9 cellular contexts compared by ENCODE assay signal in the genomic region with DNA sequence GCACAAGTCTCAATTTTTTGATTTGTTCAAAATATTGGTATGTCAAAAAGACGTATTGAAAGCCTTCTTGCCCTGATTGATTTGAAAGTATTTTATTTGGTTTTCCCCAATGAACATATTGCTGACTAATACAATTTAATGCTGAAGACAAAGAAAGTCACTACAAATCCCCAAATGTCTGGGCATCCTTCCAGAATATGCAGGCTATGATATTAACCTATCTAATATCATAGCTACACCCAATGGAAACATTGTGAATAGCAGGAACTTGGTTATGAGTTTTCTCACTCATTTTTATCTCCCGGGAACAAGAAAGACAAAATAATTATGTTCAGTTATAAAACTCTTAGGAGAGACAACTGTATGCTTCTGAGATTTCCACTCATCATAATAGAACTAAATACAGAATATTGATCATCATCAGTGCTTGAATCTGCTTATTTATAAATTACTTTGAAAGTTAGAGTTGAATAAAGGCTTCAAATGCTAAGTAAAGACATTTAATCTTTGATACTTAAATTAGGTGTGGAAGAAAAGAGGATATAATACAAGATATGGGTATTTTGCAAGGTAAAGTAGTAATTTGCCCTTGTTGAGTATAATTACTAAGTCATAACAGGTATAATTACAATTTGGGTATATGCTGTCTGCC.
DNase-seq lines count a peak whose midpoint lies in the region; ATAC-seq and TF ChIP-seq lines count a peak whose summit lies in the region.
"Had no signal": no experiment of that assay in that cellular context is flagged by ENCODE, and none has a peak within 500 bp of the region (broad histone marks: within the 10 kb centered on the region; RNA-seq: fewer than 3 reads in every experiment).

No MANE protein-coding gene starts in this region.

- H3K9me3 ChIP-seq in HAP-1 (no peaks in the 10 kb centered on the region), PC-9 (ENCODE audit: insufficient read depth, low read depth) (no peaks in the 10 kb centered on the region)
- H3K9me3 ChIP-seq: SJSA1 had no signal

- BruUV-seq in PC-9 (replicated peaks; lab: Mats Ljungman, UMichigan) = no TSS peak

- no peaks in the 10 kb centered on the region for H3K27me3 ChIP-seq in HAP-1 (ENCODE audit: low read depth)
- no peaks in the 10 kb centered on the region for H3K27me3 ChIP-seq in PC-9 (ENCODE audit: insufficient read depth, low read depth)
- H3K27me3 ChIP-seq: SJSA1 had no signal

- H3K4me1 ChIP-seq in HAP-1 = peaks cover 9% of the 10 kb centered on the region
- H3K4me1 ChIP-seq in PC-9 (replicated peaks; ENCODE audit: insufficient read depth) = no peaks in the 10 kb centered on the region

- H3K4me2 ChIP-seq in PC-9 = no peak overlapping the region

- no peaks in the 10 kb centered on the region for H3K27me3 Mint-ChIP-seq in activated naive CD4-positive, alpha-beta T cell treated with anti-CD3 and anti-CD28 coated beads, Interleukin-2, amount 10 ng/mL, durations not matched to agents 7 days and 5 days
- peaks cover 0 to 7% of the 10 kb centered on the region in 2 donors for H3K27me3 Mint-ChIP-seq in T-cell

- DNase-seq in HAP-1 (ENCODE audit: low spot score in 2 of 2) (peak; percentile 6 to 12), PC-9 (peak; percentile 11 to 43), foreskin melanocyte (peak; percentile 43), superior temporal gyrus (ENCODE audit: extremely low spot score) (peak; percentile 36), lower leg skin (ENCODE audit: low spot score in 2 of 2) (no peak), T-cell (no peak)
- DNase-seq in activated naive CD4-positive, alpha-beta T cell treated with anti-CD3 and anti-CD28 coated beads, Interleukin-2, amount 10 ng/mL, durations not matched to agents 7 days and 5 days = no peak

- no peak overlapping the region for H3K27ac ChIP-seq in PC-9
- H3K27ac ChIP-seq: SJSA1 had no signal

- intact Hi-C loops in PC-9 (cut with micrococcal nuclease; ENCODE audit: unreplicated experiment) = loop anchor here (2.0 to 10.0 kb wide), 3 partner anchors 484 to 1097 kb away; partner anchors contain the start of gene RBMS3
- intact Hi-C loops in lower leg skin (cut with DNase I; ENCODE audit: low total_unique reads) = no loop called here

- no peaks in the 10 kb centered on the region for H3K79me2 ChIP-seq in PC-9 (ENCODE audit: low read depth)

- no peak overlapping the region for H3K4me3 ChIP-seq in HAP-1
- no peak overlapping the region for H3K4me3 ChIP-seq in PC-9
- H3K4me3 ChIP-seq in lower leg skin (ENCODE audit: low read depth, poor library complexity, severe bottlenecking) = no peak overlapping the region
- H3K4me3 ChIP-seq: SJSA1 had no signal

- 29 to 39% methylated on average over 2 of the region's 2 CpGs for WGBS in lower leg skin, 2 donors

- H3K36me3 ChIP-seq in HAP-1 (replicated peaks) = no peaks in the 10 kb centered on the region
- no peaks in the 10 kb centered on the region for H3K36me3 ChIP-seq in PC-9 (ENCODE audit: low read depth)

- no peak overlapping the region for H3K4me3 Mint-ChIP-seq in activated naive CD4-positive, alpha-beta T cell treated with anti-CD3 and anti-CD28 coated beads, Interleukin-2, amount 10 ng/mL, durations not matched to agents 7 days and 5 days
- no peak overlapping the region for H3K4me3 Mint-ChIP-seq in T-cell

- no peak overlapping the region for H3K27ac Mint-ChIP-seq in activated naive CD4-positive, alpha-beta T cell treated with anti-CD3 and anti-CD28 coated beads, Interleukin-2, amount 10 ng/mL, durations not matched to agents 7 days and 5 days
- no peak overlapping the region for H3K27ac Mint-ChIP-seq in T-cell

- CTCF ChIA-PET in PC-9 (lab: Charles Lee) = interaction anchor here (0.6 kb wide), 2 partner anchors 1087 to 1097 kb away, joined by 3 to 5 read pairs; no protein-coding TSS in a partner anchor
- CTCF ChIA-PET in activated naive CD4-positive, alpha-beta T cell treated with anti-CD3 and anti-CD28 coated beads, Interleukin-2, amount 10 ng/mL, durations not matched to agents 7 days and 5 days (lab: Charles Lee) = interaction anchor here (0.9 kb wide), 1 partner anchor 848 kb away, joined by 4 read pairs; no protein-coding TSS in a partner anchor
- CTCF ChIA-PET in T-cell (lab: Charles Lee) = no interaction called here

- H3K9me2 ChIP-seq in PC-9 (ENCODE audit: insufficient read depth) = 0 out of 2 replicates have a peak, but pooled peaks cover 4% of the 10 kb centered on the region

- H3K9me3 Mint-ChIP-seq in activated naive CD4-positive, alpha-beta T cell treated with anti-CD3 and anti-CD28 coated beads, Interleukin-2, amount 10 ng/mL, durations not matched to agents 7 days and 5 days = no peaks in the 10 kb centered on the region
- no peaks in the 10 kb centered on the region for H3K9me3 Mint-ChIP-seq in T-cell

- TF ChIP-seq POLR2A in lower leg skin (IDR thresholded peaks at IDR 0.05) = no peak

- POLR2A ChIA-PET in PC-9 (lab: Charles Lee; ENCODE audit: unreplicated experiment) (no interaction called here), T-cell (lab: Charles Lee) (no interaction called here)

- no peaks in the 10 kb centered on the region for H3F3A ChIP-seq in PC-9 (ENCODE audit: insufficient read depth, low read depth)

- TF ChIP-seq CTCF in PC-9 (conservative IDR thresholded peaks at IDR 0.05) (peak; percentile 62), lower leg skin (IDR thresholded peaks at IDR 0.05) (no peak)

- H4K20me1 ChIP-seq in PC-9 (ENCODE audit: insufficient read depth) = no peaks in the 10 kb centered on the region

- no peak overlapping the region for H2AFZ ChIP-seq in PC-9

- no peaks in the 10 kb centered on the region for H3K4me1 Mint-ChIP-seq in activated naive CD4-positive, alpha-beta T cell treated with anti-CD3 and anti-CD28 coated beads, Interleukin-2, amount 10 ng/mL, durations not matched to agents 7 days and 5 days
- H3K4me1 Mint-ChIP-seq in T-cell = no peaks in the 10 kb centered on the region

- no peak for ATAC-seq in HG02970 (IDR thresholded peaks at IDR 0.05; ENCODE audit: low FRiP score, unreplicated experiment)
- no peak for ATAC-seq in T-cell (replicated peaks in 1 of 4)

- no peaks in the 10 kb centered on the region for H3K36me3 Mint-ChIP-seq in activated naive CD4-positive, alpha-beta T cell treated with anti-CD3 and anti-CD28 coated beads, Interleukin-2, amount 10 ng/mL, durations not matched to agents 7 days and 5 days
- no peaks in the 10 kb centered on the region for H3K36me3 Mint-ChIP-seq in T-cell

- in situ Hi-C loops in HAP-1 (cut with MboI; ENCODE audit: low sequenced_read_pairs) = no loop called here

Comparison
In these comparisons a context has a peak if more than half of its experiments do, and no peak if none do; other contexts are left out.
1. DNase-seq: peak in HAP-1 (2 of 2), PC-9 (2 of 2), foreskin melanocyte (single experiment) and superior temporal gyrus (single experiment); none in activated naive CD4-positive, alpha-beta T cell treated with anti-CD3 and anti-CD28 coated beads, Interleukin-2, amount 10 ng/mL, durations not matched to agents 7 days and 5 days (single experiment), lower leg skin (0 of 2) and T-cell (0 of 34).
2. CTCF ChIA-PET loops: an anchor here in PC-9 (0.6 kb wide) and activated naive CD4-positive, alpha-beta T cell treated with anti-CD3 and anti-CD28 coated beads, Interleukin-2, amount 10 ng/mL, durations not matched to agents 7 days and 5 days (0.9 kb wide); none called in T-cell.